17 cellular contexts compared by ENCODE assay signal in genomic region chr1:179969962-179970361, GRCh38. TPM values are rescaled to one million over a fixed set of nuclear protein-coding genes. Genes with fewer than 3 reads are reported as not detected.
DNase-seq lines count a peak whose midpoint lies in the region; ATAC-seq, FAIRE-seq and TF ChIP-seq lines count a peak whose summit lies in the region.
"Had no signal": no experiment of that assay in that cellular context is flagged by ENCODE, and none has a peak within 500 bp of the region (broad histone marks: within the 10 kb centered on the region; RNA-seq: fewer than 3 reads in every experiment).

No MANE protein-coding gene starts in this region.

- H3K4me1 ChIP-seq in ACC112 (ENCODE audit: control insufficient read depth, insufficient read depth, low read length, unreplicated experiment) (peaks cover 9% of the 10 kb centered on the region), adipocyte (ENCODE audit: control insufficient read depth, insufficient read depth, low read length) (peaks cover 48% of the 10 kb centered on the region), prostate gland (replicated peaks) (no peaks in the 10 kb centered on the region), small intestine (ENCODE audit: control insufficient read depth in 2 of 2, insufficient read depth in 1 of 2, low read depth in 1 of 2, low read length in 1 of 2) (peaks cover 0 to 2% of the 10 kb centered on the region in 2 donors)

- H3K4me3 ChIP-seq in ACC112 (ENCODE audit: low read depth, low read length): no peak overlapping the region
- peak overlapping the region; percentile 57 for H3K4me3 ChIP-seq in adipocyte (ENCODE audit: low read length)
- no peak overlapping the region for H3K4me3 ChIP-seq in prostate gland
- no peak overlapping the region for H3K4me3 ChIP-seq in small intestine (ENCODE audit: low read depth in 1 of 2, low read length in 2 of 2)

- H3K36me3 ChIP-seq in ACC112 (ENCODE audit: insufficient read depth, low read length) (0 out of 2 replicates have a peak, but pooled peaks cover 7% of the 10 kb centered on the region), adipocyte (ENCODE audit: control insufficient read depth, insufficient read depth, low read length, severe bottlenecking) (peaks cover 6% of the 10 kb centered on the region), prostate gland (no peaks in the 10 kb centered on the region), small intestine (ENCODE audit: control insufficient read depth in 2 of 2, insufficient read depth in 2 of 2, low read length in 2 of 2) (no peaks in the 10 kb centered on the region)

- peak overlapping the region; percentile 81 for H3K9ac ChIP-seq in adipocyte (ENCODE audit: low read length)

- 35% methylated on average over 1 of the region's 1 CpG for WGBS in prostate gland
- 67 to 83% (median 79%) methylated on average over 1 of the region's 1 CpG for WGBS in small intestine, 3 donors

- H3K9me3 ChIP-seq in adipocyte (ENCODE audit: control insufficient read depth, low read length) (no peaks in the 10 kb centered on the region), prostate gland (no peaks in the 10 kb centered on the region), small intestine (ENCODE audit: control insufficient read depth, low read depth) (no peaks in the 10 kb centered on the region)

- TF ChIP-seq CTCF in prostate gland (IDR thresholded peaks at IDR 0.05): no peak

- TF ChIP-seq POLR2A in prostate gland (IDR thresholded peaks at IDR 0.05): no peak

- peak; percentile 83 for ATAC-seq in Right ventricle myocardium superior (ENCODE audit: poor library complexity)
- no peak for ATAC-seq in HG03469 (IDR thresholded peaks at IDR 0.05; ENCODE audit: unreplicated experiment)
- no peak for ATAC-seq in HG03280 (IDR thresholded peaks at IDR 0.05; ENCODE audit: unreplicated experiment)
- ATAC-seq: activated CD8-positive, alpha-beta T cell treated with anti-CD3 and anti-CD28 coated beads, Interleukin-2, amount 10 ng/mL, durations not matched to agents 7 days and 5 days had no signal

- H3K79me2 ChIP-seq in ACC112 (ENCODE audit: control insufficient read depth, insufficient read depth, low read length, unreplicated experiment): peaks cover 85% of the 10 kb centered on the region

- intact Hi-C loops in Right ventricle myocardium superior (cut with DNase I): no loop called here
- intact Hi-C loops in prostate gland (cut with DNase I): no loop called here

- H2AFZ ChIP-seq in ACC112 (ENCODE audit: low read length, unreplicated experiment): no peak overlapping the region

- peak; percentile 60 for DNase-seq in adipocyte (ENCODE audit: low read depth)
- DNase-seq in Right ventricle myocardium superior: no peak
- DNase-seq in prostate gland (ENCODE audit: low spot score): no peak
- no peak for DNase-seq in HuH-7.5 (ENCODE audit: low spot score)
- DNase-seq in small intestine: no peak
- DNase-seq: activated CD8-positive, alpha-beta T cell treated with anti-CD3 and anti-CD28 coated beads, Interleukin-2, amount 10 ng/mL, durations not matched to agents 7 days and 5 days; activated gamma-delta T cell treated with Interleukin-2 at 50 U/mL for 16 hours; DMS79 treated with DMSO at 0.1 percent for 48 hours; GOT3; head of caudate nucleus; MV-4-11; NCI-H446 treated with DMSO at 0.1 percent for 48 hours; T-helper 9 cell had no signal

- no peak for FAIRE-seq in small intestine (lab: Jason Lieb, UNC)
- FAIRE-seq: GM12891 had no signal

- H3K27ac ChIP-seq in ACC112 (ENCODE audit: low read depth, low read length) (peak overlapping the region; percentile 35), prostate gland (peak overlapping the region; percentile 2 to 70), small intestine (ENCODE audit: low read depth in 1 of 2, low read length in 1 of 2) (no peak overlapping the region)

- no peaks in the 10 kb centered on the region for H3K27me3 ChIP-seq in ACC112 (ENCODE audit: insufficient read depth, low read length)
- H3K27me3 ChIP-seq in adipocyte (replicated peaks; ENCODE audit: control insufficient read depth, insufficient read depth, low read length): no peaks in the 10 kb centered on the region
- no peaks in the 10 kb centered on the region for H3K27me3 ChIP-seq in prostate gland (replicated peaks; ENCODE audit: insufficient read depth)
- no peaks in the 10 kb centered on the region for H3K27me3 ChIP-seq in small intestine (ENCODE audit: control insufficient read depth in 2 of 2, insufficient read depth in 2 of 2, low read length in 2 of 2)

RNA-seq across cellular contexts. Expression of gene CEP350, which starts 15.4 kb away (rescaled TPM):
- total RNA-seq in Right ventricle myocardium superior (27.2 TPM), prostate gland (10 to 100 TPM; 43.3 to 67.4 TPM)
- polyA plus RNA-seq in small intestine: 10 to 100 TPM in 1 of 3 donors, 1 to 10 TPM in 2; 5.9 to 10.7 (median 7.6) TPM

Comparison
In these comparisons a context has a peak if more than half of its experiments do, and no peak if none do; other contexts are left out.
1. H3K27ac ChIP-seq: peak in ACC112 (single experiment) and prostate gland (2 of 2); none in small intestine (0 of 2).